25 cellular contexts compared by ENCODE assay signal in the genomic region with DNA sequence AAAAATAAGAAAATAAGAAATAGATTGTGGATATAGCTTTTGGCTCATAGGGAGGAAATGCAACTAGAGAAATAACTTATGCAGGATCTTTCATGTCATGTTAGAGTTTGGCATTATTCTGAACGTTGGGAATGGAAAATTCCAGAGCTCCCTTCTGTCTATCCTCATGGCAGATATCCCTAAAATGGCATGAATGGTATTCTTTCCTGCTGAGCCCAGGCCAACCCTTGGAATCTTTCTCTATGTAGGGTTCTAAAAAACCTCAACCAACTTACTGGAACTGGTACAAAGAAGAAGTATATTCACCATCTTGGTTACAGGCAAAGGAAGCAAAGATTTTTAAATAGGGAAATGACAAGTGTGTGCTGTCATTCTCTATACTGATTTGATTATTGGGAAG.
"Had no signal": no experiment of that assay in that cellular context is flagged by ENCODE, and none has a peak within 500 bp of the region (broad histone marks: within the 10 kb centered on the region; RNA-seq: fewer than 3 reads in every experiment).

No MANE protein-coding gene starts in this region.

- H3K4me3 Mint-ChIP-seq: activated CD4-positive, alpha-beta T cell treated with anti-CD3 and anti-CD28 coated beads, Interleukin-2, amount 10 ng/mL, durations not matched to agents 7 days and 5 days; activated CD8-positive, alpha-beta memory T cell treated with anti-CD3 and anti-CD28 coated beads, Interleukin-2, amount 10 ng/mL, durations not matched to agents 7 days and 5 days; activated CD8-positive, alpha-beta T cell treated with anti-CD3 and anti-CD28 coated beads for 36 hours; activated naive CD4-positive, alpha-beta T cell treated with anti-CD3 and anti-CD28 coated beads, Interleukin-2, amount 10 ng/mL, durations not matched to agents 7 days and 5 days; central memory CD8-positive, alpha-beta T cell; effector memory CD8-positive, alpha-beta T cell; immature natural killer cell; natural killer cell; stimulated activated effector memory CD8-positive, alpha-beta T cell treated with anti-CD3 and anti-CD28 coated beads, Interleukin-12 subunit alpha, Interleukin-12 subunit beta, amount 100 ng/mL, for 72 hours; stimulated activated naive CD8-positive, alpha-beta T cell treated with anti-CD3 and anti-CD28 coated beads, Interleukin-15, amount 100 ng/mL, for 72 hours had no signal

- H3K4me1 ChIP-seq: breast epithelium, colonic mucosa, lower lobe of right lung, pancreas had no signal

- ATAC-seq: activated CD8-positive, alpha-beta memory T cell treated with anti-CD3 and anti-CD28 coated beads, Interleukin-2, amount 10 ng/mL, durations not matched to agents 7 days and 5 days; activated CD8-positive, alpha-beta T cell treated with anti-CD3 and anti-CD28 coated beads for 36 hours; effector memory CD8-positive, alpha-beta T cell; left lobe of liver; lower lobe of right lung; natural killer cell; pancreas; right cardiac atrium; stimulated activated effector memory CD8-positive, alpha-beta T cell treated with anti-CD3 and anti-CD28 coated beads, Interleukin-12 subunit alpha, Interleukin-12 subunit beta, amount 100 ng/mL, for 72 hours; stimulated activated naive CD8-positive, alpha-beta T cell treated with anti-CD3 and anti-CD28 coated beads, Interleukin-15, amount 100 ng/mL, for 72 hours had no signal

- H3K36me3 ChIP-seq: breast epithelium, colonic mucosa, esophagus muscularis mucosa, lower lobe of right lung, neutrophil, pancreas, suprapubic skin, tibial nerve had no signal

- DNase-seq: activated CD4-positive, alpha-beta T cell treated with anti-CD3 and anti-CD28 coated beads, Interleukin-2, amount 10 ng/mL, durations not matched to agents 7 days and 5 days; activated CD4-positive, CD25-positive, alpha-beta regulatory T cell treated with anti-CD3 and anti-CD28 coated beads, Interleukin-2, amount 50 U/mL, for 72 hours; activated CD8-positive, alpha-beta memory T cell treated with anti-CD3 and anti-CD28 coated beads, Interleukin-2, amount 10 ng/mL, durations not matched to agents 7 days and 5 days; activated CD8-positive, alpha-beta T cell treated with anti-CD3 and anti-CD28 coated beads for 36 hours; activated effector memory CD4-positive, alpha-beta T cell treated with anti-CD3 and anti-CD28 coated beads, Interleukin-2, amount 50 U/mL, for 16 hours; activated naive CD4-positive, alpha-beta T cell treated with anti-CD3 and anti-CD28 coated beads, Interleukin-2, amount 10 ng/mL, durations not matched to agents 7 days and 5 days; activated T-cell treated with anti-CD3 and anti-CD28 coated beads for 4 hours; colonic mucosa; effector memory CD8-positive, alpha-beta T cell; immature natural killer cell; lower lobe of right lung; natural killer cell; pancreas; right cardiac atrium; stimulated activated CD4-positive, alpha-beta T cell treated with anti-CD3 and anti-CD28 coated beads, Interleukin-2, amount 100 ng/mL, for 24 hours; stimulated activated naive CD8-positive, alpha-beta T cell treated with anti-CD3 and anti-CD28 coated beads, Interleukin-15, amount 100 ng/mL, for 72 hours had no signal

- H3K9me3 ChIP-seq: breast epithelium, colonic mucosa, esophagus muscularis mucosa, lower lobe of right lung, neutrophil, pancreas, suprapubic skin had no signal

- H3K27ac Mint-ChIP-seq: activated CD4-positive, alpha-beta T cell treated with anti-CD3 and anti-CD28 coated beads, Interleukin-2, amount 10 ng/mL, durations not matched to agents 7 days and 5 days; activated CD8-positive, alpha-beta memory T cell treated with anti-CD3 and anti-CD28 coated beads, Interleukin-2, amount 10 ng/mL, durations not matched to agents 7 days and 5 days; activated CD8-positive, alpha-beta T cell treated with anti-CD3 and anti-CD28 coated beads for 36 hours; activated naive CD4-positive, alpha-beta T cell treated with anti-CD3 and anti-CD28 coated beads, Interleukin-2, amount 10 ng/mL, durations not matched to agents 7 days and 5 days; effector memory CD8-positive, alpha-beta T cell; natural killer cell; stimulated activated effector memory CD8-positive, alpha-beta T cell treated with anti-CD3 and anti-CD28 coated beads, Interleukin-12 subunit alpha, Interleukin-12 subunit beta, amount 100 ng/mL, for 72 hours; stimulated activated naive CD8-positive, alpha-beta T cell treated with anti-CD3 and anti-CD28 coated beads, Interleukin-15, amount 100 ng/mL, for 72 hours had no signal

- H3K36me3 Mint-ChIP-seq: activated CD8-positive, alpha-beta memory T cell treated with anti-CD3 and anti-CD28 coated beads, Interleukin-2, amount 10 ng/mL, durations not matched to agents 7 days and 5 days; activated naive CD4-positive, alpha-beta T cell treated with anti-CD3 and anti-CD28 coated beads, Interleukin-2, amount 10 ng/mL, durations not matched to agents 7 days and 5 days; stimulated activated effector memory CD8-positive, alpha-beta T cell treated with anti-CD3 and anti-CD28 coated beads, Interleukin-12 subunit alpha, Interleukin-12 subunit beta, amount 100 ng/mL, for 72 hours had no signal

- H3K4me3 ChIP-seq: breast epithelium, colonic mucosa, esophagus muscularis mucosa, lower lobe of right lung, pancreas, suprapubic skin, tibial nerve had no signal

- H3K27me3 Mint-ChIP-seq: activated CD4-positive, alpha-beta T cell treated with anti-CD3 and anti-CD28 coated beads, Interleukin-2, amount 10 ng/mL, durations not matched to agents 7 days and 5 days; activated CD8-positive, alpha-beta memory T cell treated with anti-CD3 and anti-CD28 coated beads, Interleukin-2, amount 10 ng/mL, durations not matched to agents 7 days and 5 days; activated CD8-positive, alpha-beta T cell treated with anti-CD3 and anti-CD28 coated beads for 36 hours; activated naive CD4-positive, alpha-beta T cell treated with anti-CD3 and anti-CD28 coated beads, Interleukin-2, amount 10 ng/mL, durations not matched to agents 7 days and 5 days; central memory CD8-positive, alpha-beta T cell; effector memory CD8-positive, alpha-beta T cell; stimulated activated naive CD8-positive, alpha-beta T cell treated with anti-CD3 and anti-CD28 coated beads, Interleukin-15, amount 100 ng/mL, for 72 hours had no signal

- H3K9me3 Mint-ChIP-seq: activated CD4-positive, alpha-beta T cell treated with anti-CD3 and anti-CD28 coated beads, Interleukin-2, amount 10 ng/mL, durations not matched to agents 7 days and 5 days; activated CD8-positive, alpha-beta T cell treated with anti-CD3 and anti-CD28 coated beads for 36 hours; activated naive CD4-positive, alpha-beta T cell treated with anti-CD3 and anti-CD28 coated beads, Interleukin-2, amount 10 ng/mL, durations not matched to agents 7 days and 5 days; central memory CD8-positive, alpha-beta T cell; effector memory CD8-positive, alpha-beta T cell; stimulated activated effector memory CD8-positive, alpha-beta T cell treated with anti-CD3 and anti-CD28 coated beads, Interleukin-12 subunit alpha, Interleukin-12 subunit beta, amount 100 ng/mL, for 72 hours; stimulated activated naive CD8-positive, alpha-beta T cell treated with anti-CD3 and anti-CD28 coated beads, Interleukin-15, amount 100 ng/mL, for 72 hours had no signal

- H3K27ac ChIP-seq: breast epithelium, colonic mucosa, esophagus muscularis mucosa, lower lobe of right lung, neutrophil, pancreas, suprapubic skin, tibial nerve had no signal

- H3K27me3 ChIP-seq: breast epithelium, colonic mucosa, dorsolateral prefrontal cortex, esophagus muscularis mucosa, pancreas, suprapubic skin, tibial nerve had no signal

- H3K4me1 Mint-ChIP-seq: activated CD4-positive, alpha-beta T cell treated with anti-CD3 and anti-CD28 coated beads, Interleukin-2, amount 10 ng/mL, durations not matched to agents 7 days and 5 days; activated CD8-positive, alpha-beta memory T cell treated with anti-CD3 and anti-CD28 coated beads, Interleukin-2, amount 10 ng/mL, durations not matched to agents 7 days and 5 days; stimulated activated effector memory CD8-positive, alpha-beta T cell treated with anti-CD3 and anti-CD28 coated beads, Interleukin-12 subunit alpha, Interleukin-12 subunit beta, amount 100 ng/mL, for 72 hours had no signal
